In genomic region chr6:40588480-40588879, GRCh38 we compare ENCODE assay signal across 2 cellular contexts.
TF ChIP-seq lines count a peak whose summit lies in the region.

No MANE protein-coding gene starts in this region.

TF ChIP-seq in A549, 52 proteins besides CTCF, POLR2A, EP300 and RAD21:
- TF ChIP-seq KDM5A (IDR thresholded peaks at IDR 0.05) (no peak), BHLHE40 (IDR thresholded peaks at IDR 0.05; ENCODE audit: low read depth, low read length) (no peak), MAX (IDR thresholded peaks at IDR 0.05) (no peak), MAZ (IDR thresholded peaks at IDR 0.05; ENCODE audit: borderline replicate concordance, low read depth, low read length) (no peak), FOXS1 (CRISPR knock-in tag; IDR thresholded peaks at IDR 0.05) (no peak), CEBPB (IDR thresholded peaks at IDR 0.05) (no peak), PBX3 (IDR thresholded peaks at IDR 0.05) (no peak), REST (IDR thresholded peaks at IDR 0.05) (no peak), HOXB5 (CRISPR knock-in tag; IDR thresholded peaks at IDR 0.05) (no peak), HOXB13 (CRISPR knock-in tag; IDR thresholded peaks at IDR 0.05; ENCODE audit: low read depth) (no peak), EHF (CRISPR knock-in tag; IDR thresholded peaks at IDR 0.05) (no peak), HES2 (IDR thresholded peaks at IDR 0.05) (no peak), TFCP2L1 (CRISPR knock-in tag; IDR thresholded peaks at IDR 0.05) (no peak), ZSCAN20 (CRISPR knock-in tag; IDR thresholded peaks at IDR 0.05) (no peak), HDAC2 (IDR thresholded peaks at IDR 0.05) (no peak)
TF ChIP-seq in A549: peak in this region for 0.

TF ChIP-seq in H1, 55 proteins besides CTCF, POLR2A, EP300 and RAD21:
- TF ChIP-seq MAX (IDR thresholded peaks at IDR 0.05) (peak; percentile 49; the same call in 1 of the 2 replicates), CBX8 (IDR thresholded peaks at IDR 0.05; ENCODE audit: borderline replicate concordance, low read depth, low read length) (no peak)
